14 cellular contexts compared by ENCODE assay signal in the genomic region with DNA sequence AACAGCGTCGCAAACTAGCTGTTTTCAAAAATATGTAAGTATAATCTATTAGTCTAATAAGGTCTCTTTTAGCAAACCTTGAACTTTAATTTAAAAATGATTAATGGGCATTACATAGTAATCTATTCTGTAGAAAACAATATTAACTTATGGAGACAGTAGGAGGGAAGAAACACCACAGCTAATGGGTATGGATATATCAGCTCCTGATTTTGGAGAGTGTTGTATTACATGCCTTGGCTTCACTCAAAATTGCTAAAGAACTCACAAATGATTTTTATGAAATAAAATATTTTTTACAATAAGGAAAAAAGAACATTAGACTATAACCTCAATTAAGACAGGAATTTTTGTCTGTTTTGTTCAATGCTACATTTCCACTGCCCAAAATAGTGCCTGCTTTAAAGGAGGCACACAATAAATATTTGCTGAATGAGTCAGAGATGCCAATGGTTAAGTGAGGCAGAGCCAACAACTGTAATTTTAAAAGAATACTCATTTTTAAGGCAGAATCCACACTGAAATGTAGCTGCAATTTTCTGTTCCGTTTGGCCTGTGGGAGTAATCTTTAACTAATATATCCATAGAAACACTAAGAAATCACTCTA. TPM values are rescaled to one million over a fixed set of nuclear protein-coding genes. Genes with fewer than 3 reads are reported as not detected.
DNase-seq lines count a peak whose midpoint lies in the region; ATAC-seq and TF ChIP-seq lines count a peak whose summit lies in the region.
"Had no signal": no experiment of that assay in that cellular context is flagged by ENCODE, and none has a peak within 500 bp of the region (broad histone marks: within the 10 kb centered on the region; RNA-seq: fewer than 3 reads in every experiment).

No MANE protein-coding gene starts in this region.

- H3K4me3 ChIP-seq in ACC112 (ENCODE audit: low read depth, low read length) (peak overlapping the region; percentile 16; the same call in 1 of the 2 replicates), kidney epithelial cell (ENCODE audit: low read depth, low read length) (no peak overlapping the region), MG63 (no peak overlapping the region)
- H3K4me3 ChIP-seq: spleen, upper lobe of left lung had no signal

- H3K27ac Mint-ChIP-seq in T-helper 17 cell = no peak overlapping the region
- no peak overlapping the region for H3K27ac Mint-ChIP-seq in naive thymus-derived CD8-positive, alpha-beta T cell
- H3K27ac Mint-ChIP-seq: immature natural killer cell, nephron progenitor cell had no signal

- peaks cover 27% of the 10 kb centered on the region for H3K4me1 ChIP-seq in ACC112 (ENCODE audit: control insufficient read depth, insufficient read depth, low read length, unreplicated experiment)

- TF ChIP-seq CTCF in kidney epithelial cell (IDR thresholded peaks at IDR 0.05; ENCODE audit: insufficient read depth, low read length, poor library complexity, severe bottlenecking) = no peak

- no peaks in the 10 kb centered on the region for H3K9me3 Mint-ChIP-seq in naive thymus-derived CD8-positive, alpha-beta T cell
- H3K9me3 Mint-ChIP-seq: immature natural killer cell had no signal

- no peaks in the 10 kb centered on the region for H3K27me3 Mint-ChIP-seq in T-helper 17 cell
- H3K27me3 Mint-ChIP-seq in naive thymus-derived CD8-positive, alpha-beta T cell = no peaks in the 10 kb centered on the region

- no peak for ATAC-seq in T-helper 17 cell
- ATAC-seq in HG03280 (IDR thresholded peaks at IDR 0.05; ENCODE audit: unreplicated experiment) = no peak
- no peak for ATAC-seq in naive thymus-derived CD8-positive, alpha-beta T cell

- peaks cover 36% of the 10 kb centered on the region for H3K4me1 Mint-ChIP-seq in T-helper 17 cell
- H3K4me1 Mint-ChIP-seq in naive thymus-derived CD8-positive, alpha-beta T cell = peaks cover 27 to 54% (median 45%) of the 10 kb centered on the region in 4 donors

- peaks cover 22% of the 10 kb centered on the region for H3K36me3 Mint-ChIP-seq in T-helper 17 cell (ENCODE audit: low read depth)
- H3K36me3 Mint-ChIP-seq in naive thymus-derived CD8-positive, alpha-beta T cell = peaks cover 7 to 76% (median 36%) of the 10 kb centered on the region in 3 donors

- DNase-seq in HT-29 (ENCODE audit: low spot score) = peak; percentile 8
- DNase-seq in astrocyte of the hippocampus (ENCODE audit: low read depth, low spot score) = peak; percentile 71
- peak; percentile 35 for DNase-seq in kidney epithelial cell (ENCODE audit: low read depth)
- no peak for DNase-seq in T-helper 17 cell
- DNase-seq in naive thymus-derived CD8-positive, alpha-beta T cell = no peak
- DNase-seq in MG63 = no peak
- DNase-seq: anterior cingulate cortex, immature natural killer cell, NCI-H187, nephron progenitor cell, spleen, upper lobe of left lung had no signal

- H3K4me3 Mint-ChIP-seq in T-helper 17 cell = no peak overlapping the region
- H3K4me3 Mint-ChIP-seq in naive thymus-derived CD8-positive, alpha-beta T cell = no peak overlapping the region
- H3K4me3 Mint-ChIP-seq: immature natural killer cell, nephron progenitor cell had no signal

- H3K27ac ChIP-seq in ACC112 (ENCODE audit: low read depth, low read length) = peak overlapping the region; percentile 56
- H3K27ac ChIP-seq: spleen, upper lobe of left lung had no signal

- H3K36me3 ChIP-seq in ACC112 (ENCODE audit: insufficient read depth, low read length) (peaks cover 7% of the 10 kb centered on the region; the same call in 1 of the 2 replicates), kidney epithelial cell (ENCODE audit: control insufficient read depth, insufficient read depth, low read length) (no peaks in the 10 kb centered on the region), MG63 (peaks cover 20% of the 10 kb centered on the region)

- peaks cover 31% of the 10 kb centered on the region for H3K79me2 ChIP-seq in ACC112 (ENCODE audit: control insufficient read depth, insufficient read depth, low read length, unreplicated experiment)

- H3K27me3 ChIP-seq in ACC112 (ENCODE audit: insufficient read depth, low read length) (no peaks in the 10 kb centered on the region), kidney epithelial cell (ENCODE audit: control insufficient read depth, insufficient read depth, low read length) (no peaks in the 10 kb centered on the region), MG63 (no peaks in the 10 kb centered on the region)
- H3K27me3 ChIP-seq: spleen, upper lobe of left lung had no signal

- POLR2A ChIA-PET in naive thymus-derived CD8-positive, alpha-beta T cell (lab: Charles Lee) = interaction anchor here (0.8 kb wide), 1 partner anchor 16 kb away, joined by 4 read pairs; the partner anchor contains the start of gene ATG5

- H2AFZ ChIP-seq in ACC112 (ENCODE audit: low read length, unreplicated experiment) = no peak overlapping the region

- H3K9me3 ChIP-seq in T-helper 17 cell (ENCODE audit: control insufficient read depth, low read length, poor library complexity, severe bottlenecking) (no peaks in the 10 kb centered on the region), MG63 (no peaks in the 10 kb centered on the region; the same call in 1 of the 2 replicates)
- H3K9me3 ChIP-seq: spleen, upper lobe of left lung had no signal

RNA-seq across cellular contexts. Expression of gene ATG5, which starts 15.7 kb away (rescaled TPM):
- total RNA-seq in HT-29 (2014; rRNA removed; shearing (Covaris generic)) = 17.0 and 19.8 TPM in 2 replicates
- total RNA-seq in kidney epithelial cell = 29.8 and 32.8 TPM in 2 replicates
- 10 to 100 TPM; 27.7 to 29.8 TPM for total RNA-seq in T-helper 17 cell
- 10 to 100 TPM; 24.4 to 27.5 TPM for total RNA-seq in naive thymus-derived CD8-positive, alpha-beta T cell
- 10 to 100 TPM; 27.8 to 30.4 (median 29.0) TPM for polyA plus RNA-seq in naive thymus-derived CD8-positive, alpha-beta T cell
- 51.9 and 61.9 TPM in 2 replicates for total RNA-seq in MG63 (2014; rRNA removed; shearing (Covaris generic); ENCODE audit: low replicate concordance)

RNA-seq across cellular contexts. Expression of gene CRYBG1, which starts 50.6 kb away (rescaled TPM):
- 31.3 and 31.7 TPM in 2 replicates for total RNA-seq in HT-29 (2014; rRNA removed; shearing (Covaris generic))
- total RNA-seq in kidney epithelial cell (4.4 TPM in 2 replicates), T-helper 17 cell (10 to 100 TPM; 61.0 to 62.4 TPM)
- 10 to 100 TPM; 26.1 to 28.2 TPM for total RNA-seq in naive thymus-derived CD8-positive, alpha-beta T cell
- polyA plus RNA-seq in naive thymus-derived CD8-positive, alpha-beta T cell = 10 to 100 TPM; 10.1 to 19.4 (median 10.2) TPM
- total RNA-seq in MG63 (2014; rRNA removed; shearing (Covaris generic); ENCODE audit: low replicate concordance) = 1.2 and 2.3 TPM in 2 replicates

Comparison
In these comparisons a context has a peak if more than half of its experiments do, and no peak if none do; other contexts are left out.
1. DNase-seq: peak in HT-29 (single experiment), astrocyte of the hippocampus (single experiment) and kidney epithelial cell (single experiment); none in T-helper 17 cell (0 of 3), naive thymus-derived CD8-positive, alpha-beta T cell (0 of 10) and MG63 (single experiment).